26 cellular contexts compared by ENCODE assay signal in genomic region chr1:6585081-6585722, GRCh38. TPM values are rescaled to one million over a fixed set of nuclear protein-coding genes. Genes with fewer than 3 reads are reported as not detected.
DNase-seq lines count a peak whose midpoint lies in the region; ATAC-seq and TF ChIP-seq lines count a peak whose summit lies in the region.
"Had no signal": no experiment of that assay in that cellular context is flagged by ENCODE, and none has a peak within 500 bp of the region (broad histone marks: within the 10 kb centered on the region; RNA-seq: fewer than 3 reads in every experiment).

No MANE protein-coding gene starts in this region.

- no peak for TF ChIP-seq CTCF in brain (conservative IDR thresholded peaks at IDR 0.05)
- TF ChIP-seq CTCF in osteoblast (IDR thresholded peaks at IDR 0.05; ENCODE audit: extremely low read depth, low read depth, low read length): no peak

- no peaks in the 10 kb centered on the region for H3K27me3 ChIP-seq in H7 (ENCODE audit: control insufficient read depth, insufficient read depth, low read length)
- no peaks in the 10 kb centered on the region for H3K27me3 ChIP-seq in osteoblast (ENCODE audit: insufficient read depth, low read length)
- H3K27me3 ChIP-seq: foreskin keratinocyte, tibial artery had no signal

- no peak overlapping the region for H3K4me3 Mint-ChIP-seq in brain

- ATAC-seq in GM18520 (IDR thresholded peaks at IDR 0.05; ENCODE audit: unreplicated experiment): no peak
- no peak for ATAC-seq in esophagus mucosa
- ATAC-seq: foreskin keratinocyte had no signal

- H3K4me1 Mint-ChIP-seq in brain: peaks cover 29% of the 10 kb centered on the region

- H3K4me3 ChIP-seq in H7 (ENCODE audit: insufficient read depth, low read depth, low read length) (no peak overlapping the region), osteoblast (ENCODE audit: insufficient read depth, low read length) (no peak overlapping the region)
- H3K4me3 ChIP-seq: tibial artery had no signal

- no peak overlapping the region for H3K27ac ChIP-seq in osteoblast (ENCODE audit: low read depth, low read length)
- H3K27ac ChIP-seq: 22Rv1, foreskin keratinocyte, VCaP had no signal

- H3K9me3 Mint-ChIP-seq in brain: no peaks in the 10 kb centered on the region

- DNase-seq in DMS 273 (lab: John Stamatoyannopoulos, UW; ENCODE audit: unreplicated experiment) (peak; percentile 56), DMS 273 treated with DMSO at 0.1 percent for 48 hours (lab: John Stamatoyannopoulos, UW) (no peak), H7 (peak; percentile 61), osteoblast (ENCODE audit: insufficient read length, low spot score, missing footprints) (peak; percentile 71), iPS-NIHi7 (ENCODE audit: extremely low spot score) (no peak)
- DNase-seq: activated naive CD4-positive, alpha-beta T cell treated with Interleukin-2 at 50 U/mL for 16 hours; activated T-cell treated with anti-CD3 and anti-CD28 coated beads for 4 hours; DMS79 treated with DMSO at 0.1 percent for 48 hours; foreskin keratinocyte; hypothalamus; NCI-H187 treated with DMSO at 0.1 percent for 48 hours; NCI-H226; NCI-H82; SHP77; small intestine; stimulated activated naive CD4-positive, alpha-beta T cell; tibial artery had no signal

- H3K4me1 ChIP-seq in osteoblast (ENCODE audit: insufficient read depth, low read length): peaks cover 10% of the 10 kb centered on the region

- H2AFZ ChIP-seq in osteoblast (ENCODE audit: low read length): no peak overlapping the region

- no peak overlapping the region for H3K4me2 ChIP-seq in osteoblast (ENCODE audit: insufficient read depth, low read length)

- peaks cover 27% of the 10 kb centered on the region for H4K20me1 ChIP-seq in osteoblast (ENCODE audit: insufficient read depth, low read length)

- peaks cover 5% of the 10 kb centered on the region for H3K36me3 ChIP-seq in H7 (replicated peaks; ENCODE audit: control insufficient read depth, insufficient read depth, low read length)
- H3K36me3 ChIP-seq in osteoblast (ENCODE audit: insufficient read depth, low read length): peaks cover 25% of the 10 kb centered on the region

- H3K27ac Mint-ChIP-seq in brain: peak overlapping the region in 4 of 5 experiments; percentile 6 to 85 (median 38)

- H3K79me2 ChIP-seq in osteoblast (ENCODE audit: insufficient read depth, low read length): peaks cover 30% of the 10 kb centered on the region

- no peaks in the 10 kb centered on the region for H3K9me3 ChIP-seq in osteoblast (ENCODE audit: low read depth, low read length)
- H3K9me3 ChIP-seq: tibial artery had no signal

- peaks cover 3% of the 10 kb centered on the region for H3K27me3 Mint-ChIP-seq in brain

- H3K36me3 Mint-ChIP-seq in brain: peaks cover 17% of the 10 kb centered on the region

RNA-seq across cellular contexts. Expression of gene ZBTB48, which starts 5.4 kb away (rescaled TPM):
- total RNA-seq in H7 (2014; rRNA removed; shearing (Covaris generic)): 40.3 and 40.4 TPM in 2 replicates
- 24.0 TPM for polyA plus RNA-seq in brain (ENCODE audit: insufficient read depth, low read depth, low replicate concordance)
- 11.5 and 14.5 TPM in 2 replicates for total RNA-seq in osteoblast
- total RNA-seq in esophagus mucosa: 14.5 TPM

RNA-seq across cellular contexts. Expression of gene KLHL21, which starts 17.5 kb away (rescaled TPM):
- 35.0 and 41.1 TPM in 2 replicates for total RNA-seq in H7 (2014; rRNA removed; shearing (Covaris generic))
- 22.0 TPM for polyA plus RNA-seq in brain (ENCODE audit: insufficient read depth, low read depth, low replicate concordance)
- total RNA-seq in osteoblast: 76.3 and 86.1 TPM in 2 replicates
- 26.6 TPM for total RNA-seq in esophagus mucosa

RNA-seq across cellular contexts. Expression of gene PHF13, which starts 28.3 kb away (rescaled TPM):
- 36.6 and 44.5 TPM in 2 replicates for total RNA-seq in H7 (2014; rRNA removed; shearing (Covaris generic))
- 31.7 TPM for polyA plus RNA-seq in brain (ENCODE audit: insufficient read depth, low read depth, low replicate concordance)
- 13.4 and 16.8 TPM in 2 replicates for total RNA-seq in osteoblast
- total RNA-seq in esophagus mucosa: 7.5 TPM

RNA-seq across cellular contexts. Expression of gene TAS1R1, which starts 30.1 kb away (rescaled TPM):
- 0.10 and 0.15 TPM in 2 replicates for total RNA-seq in H7 (2014; rRNA removed; shearing (Covaris generic))
- not detected for polyA plus RNA-seq in brain (ENCODE audit: insufficient read depth, low read depth, low replicate concordance)
- under 0.01 and 0.29 TPM in 2 replicates for total RNA-seq in osteoblast
- total RNA-seq in esophagus mucosa: not detected
- total RNA-seq: cardiac septum; epithelial cell of proximal tubule; foreskin keratinocyte; renal cortical epithelial cell; T-helper 1 cell treated with Interleukin-12 subunit alpha and Interleukin-12 subunit beta and Interleukin-4 antibody, amounts not matched to agents 30 ng/mL and 1 ng/mL, for 36 hours had no signal
- polyA plus RNA-seq: foreskin keratinocyte had no signal

RNA-seq across cellular contexts. Expression of gene NOL9, which starts 30.9 kb away (rescaled TPM):
- total RNA-seq in H7 (2014; rRNA removed; shearing (Covaris generic)): 32.7 and 37.2 TPM in 2 replicates
- 5.0 TPM for polyA plus RNA-seq in brain (ENCODE audit: insufficient read depth, low read depth, low replicate concordance)
- 31.1 and 32.1 TPM in 2 replicates for total RNA-seq in osteoblast
- total RNA-seq in esophagus mucosa: 19.7 TPM

Comparison
In these comparisons a context has a peak if more than half of its experiments do, and no peak if none do; other contexts are left out.
1. DNase-seq: peak in DMS 273 (single experiment), H7 (single experiment) and osteoblast (single experiment); none in DMS 273 treated with DMSO at 0.1 percent for 48 hours (single experiment) and iPS-NIHi7 (single experiment).